Comparison of ENCODE assay signal across 8 cellular contexts in the genomic region with DNA sequence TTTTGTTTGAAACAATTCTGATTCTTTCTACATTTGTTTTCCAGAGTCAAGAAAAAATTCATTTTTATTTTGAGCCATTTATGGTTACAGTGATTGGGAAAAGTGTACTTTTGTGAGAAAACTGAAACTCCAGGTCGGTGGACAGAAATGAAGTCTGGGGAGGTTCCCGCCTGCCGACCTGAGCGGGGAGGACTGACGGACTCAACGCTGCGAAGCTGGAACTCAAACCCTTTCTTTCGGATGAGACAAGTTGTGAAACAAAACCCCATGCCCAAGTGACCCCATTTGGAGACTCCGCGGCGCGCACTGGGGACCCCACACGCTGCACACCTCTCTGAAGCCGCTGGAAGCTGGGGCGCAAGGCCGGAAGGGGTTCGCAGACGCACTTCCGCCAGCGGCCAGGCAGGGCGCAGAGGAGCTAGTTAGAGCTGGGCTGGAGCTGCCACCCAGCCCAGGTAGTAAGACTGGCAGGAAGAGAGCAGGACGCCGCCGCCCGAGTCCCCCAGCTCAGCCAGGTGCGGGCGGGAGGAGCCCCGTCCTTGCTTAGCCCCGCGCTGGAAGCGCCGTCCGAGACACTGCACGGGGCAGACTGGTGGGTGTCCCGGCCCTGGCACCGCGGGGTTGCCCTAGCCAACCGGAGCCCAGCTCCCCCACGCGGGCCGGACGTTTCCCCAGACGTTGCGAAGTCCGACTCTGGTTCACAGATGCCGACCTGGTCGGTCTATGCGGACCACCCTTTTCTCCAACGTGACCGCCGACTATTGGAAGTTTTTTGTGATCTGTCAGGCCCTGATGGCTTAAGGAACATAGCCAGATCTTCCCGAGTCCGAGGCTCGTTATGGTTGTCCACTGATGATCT. TPM values are rescaled to one million over a fixed set of nuclear protein-coding genes. Genes with fewer than 3 reads are reported as not detected.
DNase-seq lines count a peak whose midpoint lies in the region; FAIRE-seq and TF ChIP-seq lines count a peak whose summit lies in the region.

No MANE protein-coding gene starts in this region.

- peak overlapping the region; percentile 64 for H3K4me3 ChIP-seq in NT2/D1 (ENCODE audit: insufficient read length, low read depth)
- H3K4me3 ChIP-seq in epithelial cell of proximal tubule (ENCODE audit: low read depth, low read length) = peak overlapping the region; percentile 69

- in situ Hi-C loops in Caki2 (cut with HindIII; ENCODE audit: low pct_unique_long_range_greater_than_20kb, low sequenced_read_pairs) = no loop called here

- FAIRE-seq in HTR-8/SVneo (lab: Jason Lieb, UNC) = peak; percentile 64

- peak; percentile 87 for DNase-seq in Caki2 (ENCODE audit: low read depth)
- peak; percentile 91 for DNase-seq in GM20000 (ENCODE audit: low spot score)
- peak; percentile 88 for DNase-seq in HTR-8/SVneo (ENCODE audit: insufficient read length, low spot score)
- DNase-seq in NT2/D1 (ENCODE audit: low read depth, low spot score) = peak; percentile 58
- DNase-seq in activated T-cell treated with anti-CD3 and anti-CD28 coated beads for 1 hour (ENCODE audit: low read depth) = peak; percentile 75
- DNase-seq in epithelial cell of proximal tubule (ENCODE audit: low read depth) = no peak
- peak; percentile 78 for DNase-seq in mucosa of gallbladder (ENCODE audit: low spot score)
- DNase-seq in stimulated activated CD8-positive, alpha-beta memory T cell treated with anti-CD3 and anti-CD28 coated beads, Interleukin-4, amount 100 ng/mL, for 1 hour (ENCODE audit: low read depth in 2 of 2, low spot score in 1 of 2) = peak; percentile 61 to 67

- TF ChIP-seq CTCF in GM20000 (IDR thresholded peaks at IDR 0.05; ENCODE audit: extremely low read depth, missing control alignments) = peak; percentile 45
- TF ChIP-seq CTCF in epithelial cell of proximal tubule (conservative IDR thresholded peaks at IDR 0.05; ENCODE audit: low read depth, low read length) = peak; percentile 57

- no peaks in the 10 kb centered on the region for H3K27me3 ChIP-seq in NT2/D1 (ENCODE audit: insufficient read depth, insufficient read length)

- H3K9me3 ChIP-seq in NT2/D1 (ENCODE audit: insufficient read depth, low read length) = no peaks in the 10 kb centered on the region

- peak overlapping the region; percentile 90 for H3K9ac ChIP-seq in NT2/D1 (ENCODE audit: insufficient read length, low read depth)

- no peaks in the 10 kb centered on the region for H3K36me3 ChIP-seq in NT2/D1 (ENCODE audit: insufficient read depth, insufficient read length, low read length)

- no peaks in the 10 kb centered on the region for H3K4me1 ChIP-seq in NT2/D1 (ENCODE audit: insufficient read depth, insufficient read length)

RNA-seq across cellular contexts. Expression of a gene that starts 19.8 kb away (rescaled TPM):
- 0.88 and 4.8 TPM in 2 replicates for total RNA-seq in Caki2 (2014; rRNA removed; shearing (Covaris generic); ENCODE audit: low replicate concordance)
- total RNA-seq in epithelial cell of proximal tubule (6.7 and 7.4 TPM in 2 replicates), mucosa of gallbladder (5.8 TPM)

RNA-seq across cellular contexts. Expression of a gene that starts 24.3 kb away (rescaled TPM):
- total RNA-seq in Caki2 (2014; rRNA removed; shearing (Covaris generic); ENCODE audit: low replicate concordance) = 2.1 and 2.4 TPM in 2 replicates
- 4.3 and 4.4 TPM in 2 replicates for total RNA-seq in epithelial cell of proximal tubule
- 1.5 TPM for total RNA-seq in mucosa of gallbladder

RNA-seq across cellular contexts. Expression of a gene that starts 37.1 kb away (rescaled TPM):
- total RNA-seq in Caki2 (2014; rRNA removed; shearing (Covaris generic); ENCODE audit: low replicate concordance) = 6.9 TPM in 2 replicates
- total RNA-seq in epithelial cell of proximal tubule (5.0 and 8.4 TPM in 2 replicates), mucosa of gallbladder (16.5 TPM)
